27 cellular contexts compared by ENCODE assay signal in genomic region chr6:47075168-47075567, GRCh38. TPM values are rescaled to one million over a fixed set of nuclear protein-coding genes. Genes with fewer than 3 reads are reported as not detected.
DNase-seq lines count a peak whose midpoint lies in the region; ATAC-seq and TF ChIP-seq lines count a peak whose summit lies in the region.
"Had no signal": no experiment of that assay in that cellular context is flagged by ENCODE, and none has a peak within 500 bp of the region (broad histone marks: within the 10 kb centered on the region; RNA-seq: fewer than 3 reads in every experiment).

No MANE protein-coding gene starts in this region.

- intact Hi-C loops in Right ventricle myocardium superior (cut with DNase I): no loop called here
- intact Hi-C loops in cardiac septum (cut with DNase I): no loop called here
- intact Hi-C loops in left ventricle myocardium superior (cut with micrococcal nuclease): no loop called here
- intact Hi-C loops in psoas muscle (cut with DNase I): no loop called here
- intact Hi-C loops in uterus (cut with DNase I; ENCODE audit: low total_unique reads): no loop called here

- H3K4me3 ChIP-seq in psoas muscle: no peak overlapping the region
- H3K4me3 ChIP-seq in uterus: no peak overlapping the region
- H3K4me3 ChIP-seq: A549; BLaER1 treated with 17β-estradiol and CSF1 and Interleukin-3, amounts not matched to agents 10 nM and 100 nM; cardiac muscle cell; ovary; SJSA1 had no signal

- no peak for DNase-seq in Right ventricle myocardium superior
- DNase-seq in cardiac septum (ENCODE audit: low spot score): no peak
- DNase-seq in left ventricle myocardium superior: no peak
- DNase-seq in psoas muscle: no peak
- DNase-seq in uterus: no peak
- no peak for DNase-seq in HUDEP-2 (lab: John Stamatoyannopoulos, UW; ENCODE audit: unreplicated experiment in 76 of 76)
- no peak for DNase-seq in T-helper 2 cell
- DNase-seq: activated CD4-positive, alpha-beta T cell treated with anti-CD3 and anti-CD28 coated beads, Interleukin-2, amount 10 ng/mL, durations not matched to agents 24 days and 14 days; activated naive CD4-positive, alpha-beta T cell treated with anti-CD3 and anti-CD28 coated beads, Interleukin-2, amount 10 ng/mL, durations not matched to agents 7 days and 5 days; activated T-cell treated with anti-CD3 and anti-CD28 coated beads, Interleukin-2, amount 50 U/mL, for 72 hours; naive thymus-derived CD4-positive, alpha-beta T cell; NCI-H1092 treated with DMSO at 0.1 percent for 48 hours; NCI-H446; ovary; small intestine; stimulated activated CD4-positive, alpha-beta T cell treated with anti-CD3 and anti-CD28 coated beads, Interleukin-2, amount 100 ng/mL, for 48 hours; stimulated activated naive B cell treated with anti-CD40 and anti-IgM and Interleukin-4, amounts not matched to agents 10 μg/mL and 1 μg/mL and 100 μg/mL, for 72 hours; T-helper 17 cell; trophoblast cell had no signal

- 50 to 55% (median 53%) methylated on average over 4 of the region's 4 CpGs for WGBS in psoas muscle, 3 donors

- peak; percentile 56 for ATAC-seq in Right ventricle myocardium superior (ENCODE audit: poor library complexity)
- ATAC-seq in left ventricle myocardium superior: peak; percentile 59
- no peak for ATAC-seq in psoas muscle
- ATAC-seq in HG03457 (IDR thresholded peaks at IDR 0.05; ENCODE audit: unreplicated experiment): no peak
- ATAC-seq: A549; activated T-cell treated with anti-CD3 and anti-CD28 coated beads, Interleukin-2, amount 50 U/mL, for 72 hours; naive thymus-derived CD4-positive, alpha-beta T cell; stimulated activated naive B cell treated with anti-CD40 and anti-IgM and Interleukin-4, amounts not matched to agents 10 μg/mL and 1 μg/mL and 100 μg/mL, for 72 hours; T-helper 17 cell had no signal

- H3K9me3 ChIP-seq in psoas muscle (no peaks in the 10 kb centered on the region), uterus (no peaks in the 10 kb centered on the region)
- H3K9me3 ChIP-seq: A549; BLaER1 treated with 17β-estradiol and CSF1 and Interleukin-3, amounts not matched to agents 10 nM and 100 nM; ovary; SJSA1 had no signal

- H3K4me1 ChIP-seq in psoas muscle (no peaks in the 10 kb centered on the region), uterus (no peaks in the 10 kb centered on the region)
- H3K4me1 ChIP-seq: A549, SJSA1 had no signal

- peak overlapping the region; percentile 4 for H3K27ac ChIP-seq in psoas muscle
- H3K27ac ChIP-seq in uterus: peak overlapping the region; percentile 21 to 54
- H3K27ac ChIP-seq: A549; BLaER1 treated with 17β-estradiol and CSF1 and Interleukin-3, amounts not matched to agents 10 nM and 100 nM; cardiac muscle cell; SJSA1 had no signal

- no peak for TF ChIP-seq POLR2A in uterus (IDR thresholded peaks at IDR 0.05)

- TF ChIP-seq CTCF in psoas muscle (IDR thresholded peaks at IDR 0.05): no peak
- no peak for TF ChIP-seq CTCF in uterus (IDR thresholded peaks at IDR 0.05)

- no peaks in the 10 kb centered on the region for H3K36me3 ChIP-seq in psoas muscle (ENCODE audit: insufficient read depth in 1 of 2, low read depth in 1 of 2)
- no peaks in the 10 kb centered on the region for H3K36me3 ChIP-seq in uterus
- H3K36me3 ChIP-seq: BLaER1 treated with 17β-estradiol and CSF1 and Interleukin-3, amounts not matched to agents 10 nM and 100 nM; cardiac muscle cell; ovary; SJSA1 had no signal

- H3K27me3 ChIP-seq in psoas muscle (ENCODE audit: insufficient read depth in 3 of 3, low read length in 2 of 3) (peaks cover 0 to 4% (median 3%) of the 10 kb centered on the region in 3 donors), uterus (no peaks in the 10 kb centered on the region)
- H3K27me3 ChIP-seq: BLaER1 treated with 17β-estradiol and CSF1 and Interleukin-3, amounts not matched to agents 10 nM and 100 nM; cardiac muscle cell; ovary had no signal

RNA-seq across cellular contexts. Expression of gene ADGRF1, which starts 33.0 kb away (rescaled TPM):
- not detected for total RNA-seq in Right ventricle myocardium superior
- not detected for total RNA-seq in cardiac septum
- total RNA-seq in left ventricle myocardium superior: not detected
- not detected for total RNA-seq in psoas muscle
- polyA plus RNA-seq in psoas muscle: not detected
- under 1 TPM in 1 of 4 donors, not detected in 3; 0.35 TPM for total RNA-seq in uterus
- total RNA-seq: activated CD4-positive, alpha-beta T cell treated with anti-CD3 and anti-CD28 coated beads, Interleukin-2, amount 10 ng/mL, durations not matched to agents 24 days and 14 days; activated T-cell treated with anti-CD3 and anti-CD28 coated beads, Interleukin-2, amount 50 U/mL, for 72 hours; cardiac muscle cell; frontal cortex; LHCN-M2; lung microvascular endothelial cell; naive thymus-derived CD4-positive, alpha-beta T cell; SJSA1; T-helper 17 cell had no signal
- polyA plus RNA-seq: cardiac muscle cell; naive thymus-derived CD4-positive, alpha-beta T cell; ovary had no signal

Comparison
In these comparisons a context has a peak if more than half of its experiments do, and no peak if none do; other contexts are left out.
1. ATAC-seq: peak in Right ventricle myocardium superior (single experiment) and left ventricle myocardium superior (single experiment); none in psoas muscle (0 of 4) and HG03457 (single experiment).